Comparison of ENCODE assay signal across 24 cellular contexts in genomic region chr18:58497845-58498244, GRCh38.
DNase-seq lines count a peak whose midpoint lies in the region; ATAC-seq and TF ChIP-seq lines count a peak whose summit lies in the region.
"Had no signal": no experiment of that assay in that cellular context is flagged by ENCODE, and none has a peak within 500 bp of the region (broad histone marks: within the 10 kb centered on the region; RNA-seq: fewer than 3 reads in every experiment).

No MANE protein-coding gene starts in this region.

- no peaks in the 10 kb centered on the region for H3K4me1 Mint-ChIP-seq in Caco-2 (ENCODE audit: low read depth, unreplicated experiment)
- H3K4me1 Mint-ChIP-seq in naive thymus-derived CD4-positive, alpha-beta T cell = peaks cover 10 to 31% (median 23%) of the 10 kb centered on the region in 7 donors

- CTCF ChIA-PET in Caco-2 (lab: Charles Lee) = interaction anchor here (1.0 kb wide), 1 partner anchor 90 kb away, joined by 3 read pairs; no protein-coding TSS in a partner anchor
- CTCF ChIA-PET in naive thymus-derived CD4-positive, alpha-beta T cell (lab: Charles Lee) = interaction anchor here (0.7 to 1.7 kb wide), 3 partner anchors 27 to 267 kb away, joined by 3 to 10 read pairs (median 5); no protein-coding TSS in a partner anchor

- H3K27me3 ChIP-seq in adipocyte (replicated peaks; ENCODE audit: control insufficient read depth, insufficient read depth, low read length) (no peaks in the 10 kb centered on the region), foreskin keratinocyte (peaks cover 30% of the 10 kb centered on the region), Caco-2 (replicated peaks; ENCODE audit: control insufficient read depth, insufficient read depth, low read length) (no peaks in the 10 kb centered on the region)
- no peaks in the 10 kb centered on the region for H3K27me3 ChIP-seq in naive thymus-derived CD4-positive, alpha-beta T cell (ENCODE audit: control insufficient read depth in 2 of 2, insufficient read depth in 2 of 2, low read length in 2 of 2)
- H3K27me3 ChIP-seq: BLaER1 treated with 17β-estradiol and CSF1 and Interleukin-3, amounts not matched to agents 10 nM and 100 nM; colonic mucosa; stomach; tibial nerve had no signal

- TF ChIP-seq CTCF in foreskin keratinocyte (conservative IDR thresholded peaks at IDR 0.05) (no peak), Caco-2 (IDR thresholded peaks at IDR 0.05; ENCODE audit: insufficient read depth in 1 of 2, low read depth in 1 of 2, low read length in 1 of 2, severe bottlenecking in 1 of 2, unreplicated experiment in 1 of 2) (no peak)

- ATAC-seq in foreskin keratinocyte = peak; percentile 67
- ATAC-seq in GM21723 (IDR thresholded peaks at IDR 0.05; ENCODE audit: unreplicated experiment) = no peak
- ATAC-seq in naive thymus-derived CD4-positive, alpha-beta T cell = no peak
- ATAC-seq: effector memory CD8-positive, alpha-beta T cell; esophagus mucosa; HCT116; WTC11 had no signal

- no peaks in the 10 kb centered on the region for H3K27me3 Mint-ChIP-seq in Caco-2 (ENCODE audit: insufficient read depth, unreplicated experiment)
- peaks cover 19 to 41% (median 25%) of the 10 kb centered on the region in 5 donors for H3K27me3 Mint-ChIP-seq in naive thymus-derived CD4-positive, alpha-beta T cell

- no peak overlapping the region for H3K4me3 Mint-ChIP-seq in Caco-2 (ENCODE audit: unreplicated experiment)
- H3K4me3 Mint-ChIP-seq in naive thymus-derived CD4-positive, alpha-beta T cell = no peak overlapping the region
- H3K4me3 Mint-ChIP-seq: activated naive CD8-positive, alpha-beta T cell treated with anti-CD3 and anti-CD28 coated beads, Interleukin-2, amount 10 ng/mL, durations not matched to agents 7 days and 5 days; effector memory CD8-positive, alpha-beta T cell; WTC11 had no signal

- H3K9ac ChIP-seq in adipocyte (ENCODE audit: low read length) = no peak overlapping the region
- H3K9ac ChIP-seq: BLaER1 treated with 17β-estradiol and CSF1 and Interleukin-3, amounts not matched to agents 10 nM and 100 nM had no signal

- H3K36me3 Mint-ChIP-seq in Caco-2 (ENCODE audit: insufficient read depth, unreplicated experiment) = no peaks in the 10 kb centered on the region
- no peaks in the 10 kb centered on the region for H3K36me3 Mint-ChIP-seq in naive thymus-derived CD4-positive, alpha-beta T cell
- H3K36me3 Mint-ChIP-seq: activated naive CD8-positive, alpha-beta T cell treated with anti-CD3 and anti-CD28 coated beads, Interleukin-2, amount 10 ng/mL, durations not matched to agents 7 days and 5 days; WTC11 had no signal

- intact Hi-C loops in Caco-2 (cut with micrococcal nuclease; ENCODE audit: unreplicated experiment) = no loop called here
- intact Hi-C loops in naive thymus-derived CD4-positive, alpha-beta T cell (cut with micrococcal nuclease) = no loop called here

- no peak overlapping the region for H3K27ac ChIP-seq in foreskin keratinocyte
- no peak overlapping the region for H3K27ac ChIP-seq in naive thymus-derived CD4-positive, alpha-beta T cell (ENCODE audit: low read depth, low read length)
- H3K27ac ChIP-seq: BLaER1 treated with 17β-estradiol and CSF1 and Interleukin-3, amounts not matched to agents 10 nM and 100 nM; colonic mucosa; stomach; tibial nerve had no signal

- peaks cover 3% of the 10 kb centered on the region for H3K9me3 ChIP-seq in adipocyte (ENCODE audit: control insufficient read depth, low read length)
- H3K9me3 ChIP-seq in Caco-2 = no peaks in the 10 kb centered on the region
- H3K9me3 ChIP-seq in naive thymus-derived CD4-positive, alpha-beta T cell (ENCODE audit: control insufficient read depth in 2 of 3, low read length in 3 of 3) = no peaks in the 10 kb centered on the region
- H3K9me3 ChIP-seq: colonic mucosa, stomach, tibial nerve had no signal

- H3K4me3 ChIP-seq in adipocyte (ENCODE audit: low read length) (no peak overlapping the region), Caco-2 (ENCODE audit: low read depth, low read length) (no peak overlapping the region)
- no peak overlapping the region for H3K4me3 ChIP-seq in naive thymus-derived CD4-positive, alpha-beta T cell (ENCODE audit: low read length)
- H3K4me3 ChIP-seq: BLaER1 treated with 17β-estradiol and CSF1 and Interleukin-3, amounts not matched to agents 10 nM and 100 nM; colonic mucosa; lung; stomach; tibial nerve had no signal

- BruUV-seq in Caco-2 (replicated peaks; lab: Mats Ljungman, UMichigan) = no TSS peak

- H3K36me3 ChIP-seq in adipocyte (ENCODE audit: control insufficient read depth, insufficient read depth, low read length, severe bottlenecking) (no peaks in the 10 kb centered on the region), Caco-2 (ENCODE audit: control insufficient read depth, insufficient read depth, low read length) (no peaks in the 10 kb centered on the region)
- no peaks in the 10 kb centered on the region for H3K36me3 ChIP-seq in naive thymus-derived CD4-positive, alpha-beta T cell (ENCODE audit: control insufficient read depth in 2 of 3, insufficient read depth in 3 of 3, low read length in 3 of 3)
- H3K36me3 ChIP-seq: BLaER1 treated with 17β-estradiol and CSF1 and Interleukin-3, amounts not matched to agents 10 nM and 100 nM; colonic mucosa; stomach; tibial nerve had no signal

- POLR2A ChIA-PET in Caco-2 (lab: Charles Lee) = no interaction called here
- POLR2A ChIA-PET in naive thymus-derived CD4-positive, alpha-beta T cell (lab: Charles Lee) = no interaction called here

- H3K9me3 Mint-ChIP-seq in Caco-2 (ENCODE audit: unreplicated experiment) = no peaks in the 10 kb centered on the region
- no peaks in the 10 kb centered on the region for H3K9me3 Mint-ChIP-seq in naive thymus-derived CD4-positive, alpha-beta T cell
- H3K9me3 Mint-ChIP-seq: activated naive CD8-positive, alpha-beta T cell treated with anti-CD3 and anti-CD28 coated beads, Interleukin-2, amount 10 ng/mL, durations not matched to agents 7 days and 5 days; activated T-helper 2 cell treated with anti-CD3 and anti-CD28 coated beads, Interferon-gamma antibody, Interleukin-2, Interleukin-4, amounts not matched to agents 10 μg/mL and 5 μg/mL and 100 μg/mL, durations not matched to agents 14 hours and 24 hours and 36 hours; effector memory CD8-positive, alpha-beta T cell; WTC11 had no signal

- H3K4me1 ChIP-seq in adipocyte (ENCODE audit: control insufficient read depth, insufficient read depth, low read length) (peaks cover 34% of the 10 kb centered on the region), foreskin keratinocyte (no peaks in the 10 kb centered on the region), Caco-2 (no peaks in the 10 kb centered on the region)
- peaks cover 0 to 8% of the 10 kb centered on the region in 2 donors for H3K4me1 ChIP-seq in naive thymus-derived CD4-positive, alpha-beta T cell (ENCODE audit: control insufficient read depth in 2 of 2, insufficient read depth in 2 of 2, low read length in 2 of 2)

- no peak overlapping the region for H3K27ac Mint-ChIP-seq in Caco-2 (ENCODE audit: unreplicated experiment)
- no peak overlapping the region for H3K27ac Mint-ChIP-seq in naive thymus-derived CD4-positive, alpha-beta T cell
- H3K27ac Mint-ChIP-seq: activated naive CD8-positive, alpha-beta T cell treated with anti-CD3 and anti-CD28 coated beads, Interleukin-2, amount 10 ng/mL, durations not matched to agents 7 days and 5 days; activated T-helper 2 cell treated with anti-CD3 and anti-CD28 coated beads, Interferon-gamma antibody, Interleukin-2, Interleukin-4, amounts not matched to agents 10 μg/mL and 5 μg/mL and 100 μg/mL, durations not matched to agents 14 hours and 24 hours and 36 hours; effector memory CD8-positive, alpha-beta T cell; progenitor cell of endocrine pancreas; WTC11 had no signal

- DNase-seq in Daoy (ENCODE audit: low read depth) = peak; percentile 42
- peak; percentile 0 for DNase-seq in HS-5 (ENCODE audit: low read depth)
- peak; percentile 33 for DNase-seq in adipocyte (ENCODE audit: low read depth)
- DNase-seq in foreskin keratinocyte = peak; percentile 27 to 79
- DNase-seq in Caco-2 = no peak
- DNase-seq in Ammon's horn (ENCODE audit: low spot score) = no peak
- no peak for DNase-seq in naive thymus-derived CD4-positive, alpha-beta T cell
- DNase-seq: activated CD4-positive, alpha-beta T cell treated with anti-CD3 and anti-CD28 coated beads, Interleukin-2, amount 50 U/mL, for 4 hours; activated CD8-positive, alpha-beta memory T cell treated with anti-CD3 and anti-CD28 coated beads, Interleukin-2, amount 50 U/mL, for 48 hours; activated naive CD8-positive, alpha-beta T cell treated with anti-CD3 and anti-CD28 coated beads, Interleukin-2, amount 10 ng/mL, durations not matched to agents 7 days and 5 days; colonic mucosa; effector memory CD8-positive, alpha-beta T cell; NCI-H774; stimulated activated CD8-positive, alpha-beta memory T cell treated with anti-CD3 and anti-CD28 coated beads, Interleukin-4, amount 100 ng/mL, for 48 hours; stomach had no signal

Comparison
In these comparisons a context has a peak if more than half of its experiments do, and no peak if none do; other contexts are left out.
1. DNase-seq: peak in Daoy (single experiment), HS-5 (single experiment), adipocyte (single experiment) and foreskin keratinocyte (2 of 2); none in Caco-2 (0 of 2), Ammon's horn (single experiment) and naive thymus-derived CD4-positive, alpha-beta T cell (0 of 9).